Comparison of ENCODE assay signal across 1 cellular context in genomic region chr2:85551698-85552678, GRCh38.
A peak's percentile ranks its signal among the peaks of the same experiment; 100 is the strongest.
TF ChIP-seq lines count a peak whose summit lies in the region.

No MANE protein-coding gene starts in this region.

TF ChIP-seq in HepG2, 621 proteins besides CTCF, POLR2A, EP300 and RAD21 (continued from another document and continues in another):
- no peak for TF ChIP-seq STAT6 (CRISPR knock-in tag; IDR thresholded peaks at IDR 0.05; ENCODE audit: borderline replicate concordance)
- no peak for TF ChIP-seq NPAS2 (CRISPR knock-in tag; IDR thresholded peaks at IDR 0.05; ENCODE audit: borderline replicate concordance)
- no peak for TF ChIP-seq NR3C1 (CRISPR knock-in tag; IDR thresholded peaks at IDR 0.05)
- TF ChIP-seq ZBTB42 (CRISPR knock-in tag; IDR thresholded peaks at IDR 0.05), result no peak
- no peak for TF ChIP-seq ZNF263 (CRISPR knock-in tag; IDR thresholded peaks at IDR 0.05)
- TF ChIP-seq POGK (CRISPR knock-in tag; conservative IDR thresholded peaks at IDR 0.05), result no peak
- TF ChIP-seq HOMEZ (CRISPR knock-in tag; IDR thresholded peaks at IDR 0.05; ENCODE audit: low read depth), result peak; percentile 39; the same call in 1 of the 2 replicates
- no peak for TF ChIP-seq DZIP1 (CRISPR knock-in tag; IDR thresholded peaks at IDR 0.05)
- TF ChIP-seq ZNF777 (CRISPR knock-in tag; IDR thresholded peaks at IDR 0.05), result no peak
- TF ChIP-seq ELF4 (CRISPR knock-in tag; IDR thresholded peaks at IDR 0.05; ENCODE audit: borderline replicate concordance), result no peak
- no peak for TF ChIP-seq RFXAP (CRISPR knock-in tag; IDR thresholded peaks at IDR 0.05; ENCODE audit: borderline replicate concordance)
- no peak for TF ChIP-seq PRDM15 (CRISPR knock-in tag; IDR thresholded peaks at IDR 0.05)
- no peak for TF ChIP-seq ZNF513 (CRISPR knock-in tag; conservative IDR thresholded peaks at IDR 0.05)
- no peak for TF ChIP-seq EEA1 (CRISPR knock-in tag; IDR thresholded peaks at IDR 0.05; ENCODE audit: borderline replicate concordance)
- no peak for TF ChIP-seq ZNF276 (CRISPR knock-in tag; IDR thresholded peaks at IDR 0.05; ENCODE audit: low read depth)
- no peak for TF ChIP-seq KAT2B (IDR thresholded peaks at IDR 0.05; ENCODE audit: borderline replicate concordance, low read depth, low read length)
- TF ChIP-seq ZNF235 (CRISPR knock-in tag; IDR thresholded peaks at IDR 0.05; ENCODE audit: borderline replicate concordance), result no peak
- no peak for TF ChIP-seq ZMAT3 (CRISPR knock-in tag; conservative IDR thresholded peaks at IDR 0.05)
- TF ChIP-seq SALL1 (CRISPR knock-in tag; IDR thresholded peaks at IDR 0.05), result no peak; the same call in 1 of the 2 replicates
- no peak for TF ChIP-seq BCL3 (CRISPR knock-in tag; IDR thresholded peaks at IDR 0.05)
- no peak for TF ChIP-seq ZNF687 (CRISPR knock-in tag; IDR thresholded peaks at IDR 0.05)
- TF ChIP-seq CAMTA2 (CRISPR knock-in tag; IDR thresholded peaks at IDR 0.05; ENCODE audit: borderline replicate concordance), result no peak
- TF ChIP-seq JDP2 (CRISPR knock-in tag; IDR thresholded peaks at IDR 0.05; ENCODE audit: borderline replicate concordance), result no peak
- no peak for TF ChIP-seq MAF1 (CRISPR knock-in tag; IDR thresholded peaks at IDR 0.05; ENCODE audit: borderline replicate concordance)
- TF ChIP-seq RARA (CRISPR knock-in tag; IDR thresholded peaks at IDR 0.05), result 0 out of 2 replicates have a peak, but pooled peaks have one; percentile 10
- TF ChIP-seq IRX3 (CRISPR knock-in tag; IDR thresholded peaks at IDR 0.05; ENCODE audit: borderline replicate concordance, low read depth), result peak; percentile 32; the same call in 1 of the 2 replicates
- TF ChIP-seq USF2 (IDR thresholded peaks at IDR 0.05; ENCODE audit: low read depth, low read length), result no peak
- TF ChIP-seq USF2 (CRISPR knock-in tag; IDR thresholded peaks at IDR 0.05; ENCODE audit: borderline replicate concordance), result no peak
- no peak for TF ChIP-seq MED1 (CRISPR knock-in tag; IDR thresholded peaks at IDR 0.05)
- no peak for TF ChIP-seq IRF2 (CRISPR knock-in tag; IDR thresholded peaks at IDR 0.05)
- no peak for TF ChIP-seq CENPT (CRISPR knock-in tag; IDR thresholded peaks at IDR 0.05; ENCODE audit: low read depth)
